9 cellular contexts compared by ENCODE assay signal in genomic region chr3:27311400-27311799, GRCh38.
DNase-seq lines count a peak whose midpoint lies in the region; ATAC-seq lines count a peak whose summit lies in the region.
"Had no signal": no experiment of that assay in that cellular context is flagged by ENCODE, and none has a peak within 500 bp of the region (broad histone marks: within the 10 kb centered on the region; RNA-seq: fewer than 3 reads in every experiment).

No MANE protein-coding gene starts in this region.

- no peaks in the 10 kb centered on the region for H3K27me3 ChIP-seq in adipocyte (replicated peaks; ENCODE audit: control insufficient read depth, insufficient read depth, low read length)

- in situ Hi-C loops in ACHN (cut with HindIII; ENCODE audit: low pct_ligation_motif_present, low pct_unique_long_range_greater_than_20kb, low sequenced_read_pairs): no loop called here

- peaks cover 4% of the 10 kb centered on the region for H3K36me3 ChIP-seq in adipocyte (ENCODE audit: control insufficient read depth, insufficient read depth, low read length, severe bottlenecking)

- ATAC-seq in GM18873 (IDR thresholded peaks at IDR 0.05; ENCODE audit: low FRiP score, unreplicated experiment) (no peak), GM18907 (IDR thresholded peaks at IDR 0.05; ENCODE audit: unreplicated experiment) (no peak)

- peaks cover 15% of the 10 kb centered on the region for H3K4me1 ChIP-seq in adipocyte (ENCODE audit: control insufficient read depth, insufficient read depth, low read length)

- H3K4me3 ChIP-seq in adipocyte (ENCODE audit: low read length): no peak overlapping the region

- DNase-seq in ACHN (peak; percentile 84), HK-2 (ENCODE audit: unreplicated experiment) (peak; percentile 56), adipocyte (ENCODE audit: low read depth) (peak; percentile 88), iPS-NIHi7 (ENCODE audit: extremely low spot score) (peak; percentile 39), NCI-H187 treated with DMSO at 0.1 percent for 48 hours (lab: John Stamatoyannopoulos, UW) (no peak), NCI-H510A (lab: John Stamatoyannopoulos, UW) (no peak)
- DNase-seq: activated gamma-delta T cell had no signal

- no peaks in the 10 kb centered on the region for H3K9me3 ChIP-seq in adipocyte (ENCODE audit: control insufficient read depth, low read length)

- peak overlapping the region; percentile 30 for H3K9ac ChIP-seq in adipocyte (ENCODE audit: low read length)

Comparison
In these comparisons a context has a peak if more than half of its experiments do, and no peak if none do; other contexts are left out.
1. DNase-seq: peak in ACHN (single experiment), HK-2 (single experiment), adipocyte (single experiment) and iPS-NIHi7 (single experiment); none in NCI-H187 treated with DMSO at 0.1 percent for 48 hours (single experiment) and NCI-H510A (single experiment).